ENCODE assay signal across 17 cellular contexts in the genomic region with DNA sequence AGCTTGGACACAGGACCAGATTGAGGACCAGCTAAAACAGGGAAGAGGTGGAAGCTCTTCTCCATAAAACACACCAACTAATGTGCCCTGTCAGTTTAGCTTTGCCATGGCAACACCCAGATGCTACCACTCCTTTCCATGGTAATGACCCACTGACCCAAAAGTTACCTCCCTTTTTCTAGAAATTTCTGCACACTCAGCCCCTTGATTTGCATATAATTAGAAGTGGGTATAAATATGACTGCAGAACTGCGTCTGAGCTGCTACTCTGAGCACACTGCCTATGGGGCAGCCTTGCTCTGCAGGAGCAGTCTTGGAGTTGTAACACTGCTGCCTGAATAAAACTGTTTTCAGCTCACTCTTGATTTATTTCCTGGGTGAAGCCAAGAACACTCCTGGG. TPM values are rescaled to one million over a fixed set of nuclear protein-coding genes. Genes with fewer than 3 reads are reported as not detected.
DNase-seq lines count a peak whose midpoint lies in the region; ATAC-seq, FAIRE-seq and TF ChIP-seq lines count a peak whose summit lies in the region.
"Had no signal": no experiment of that assay in that cellular context is flagged by ENCODE, and none has a peak within 500 bp of the region (broad histone marks: within the 10 kb centered on the region; RNA-seq: fewer than 3 reads in every experiment).

No MANE protein-coding gene starts in this region.

- H2BK15ac ChIP-seq in mesendoderm (replicated peaks; ENCODE audit: low read depth) = no peak overlapping the region

- no peak overlapping the region for H4K5ac ChIP-seq in mesendoderm (ENCODE audit: low read length)

- TF ChIP-seq CTCF in OCI-LY7 (conservative IDR thresholded peaks at IDR 0.05; ENCODE audit: low read length) (no peak), uterus (IDR thresholded peaks at IDR 0.05) (no peak)

- H3K9me3 ChIP-seq in OCI-LY7 (ENCODE audit: low read length) = no peaks in the 10 kb centered on the region
- no peaks in the 10 kb centered on the region for H3K9me3 ChIP-seq in uterus
- H3K9me3 ChIP-seq: mucosa of descending colon, transverse colon had no signal

- H3K79me1 ChIP-seq in mesendoderm (ENCODE audit: low read length) = peaks cover 3% of the 10 kb centered on the region

- peaks cover 43% of the 10 kb centered on the region for H3K79me2 ChIP-seq in OCI-LY7 (ENCODE audit: insufficient read depth, low read depth, low read length)
- H3K79me2 ChIP-seq in mesendoderm (ENCODE audit: control insufficient read depth, insufficient read depth, low read length) = peaks cover 25% of the 10 kb centered on the region

- H2BK5ac ChIP-seq in mesendoderm (ENCODE audit: low read length) = no peak overlapping the region

- H3K4ac ChIP-seq in mesendoderm (ENCODE audit: low read depth, low read length) = no peak overlapping the region

- no peak overlapping the region for H3K9ac ChIP-seq in mesendoderm (ENCODE audit: low read length)

- no peak overlapping the region for H3K23ac ChIP-seq in mesendoderm (ENCODE audit: low read length)

- H2AFZ ChIP-seq in OCI-LY7 (ENCODE audit: low read length) = no peak overlapping the region

- H2AK5ac ChIP-seq in mesendoderm (ENCODE audit: low read length) = no peak overlapping the region

- in situ Hi-C loops in Caki2 (cut with HindIII; ENCODE audit: low pct_unique_long_range_greater_than_20kb, low sequenced_read_pairs) = no loop called here

- no peaks in the 10 kb centered on the region for H3K9me2 ChIP-seq in OCI-LY7 (ENCODE audit: insufficient read depth, low read length)

- H3K18ac ChIP-seq in mesendoderm (ENCODE audit: low read length) = no peak overlapping the region

- ATAC-seq in GM21529 (IDR thresholded peaks at IDR 0.05; ENCODE audit: unreplicated experiment) = no peak
- ATAC-seq: activated CD8-positive, alpha-beta memory T cell treated with anti-CD3 and anti-CD28 coated beads, Interleukin-2, amount 10 ng/mL, durations not matched to agents 7 days and 5 days; activated T-helper 17 cell treated with anti-CD3 and anti-CD28 coated beads, Interleukin-2, amount 50 U/mL, for 72 hours; mucosa of descending colon had no signal

- CTCF ChIA-PET in OCI-LY7 (lab: Charles Lee; ENCODE audit: unreplicated experiment) = no interaction called here

- DNase-seq in DMS53 (lab: John Stamatoyannopoulos, UW) (peak; percentile 30), DMS53 treated with DMSO at 0.1 percent for 48 hours (lab: John Stamatoyannopoulos, UW; ENCODE audit: unreplicated experiment) (no peak), Caki2 (ENCODE audit: low read depth) (peak; percentile 11), OCI-LY7 (ENCODE audit: low spot score) (peak; percentile 8), mesendoderm (peak; percentile 57), RCC 7860 (ENCODE audit: low spot score) (no peak), uterus (no peak)
- DNase-seq: activated CD4-positive, alpha-beta T cell treated with anti-CD3 and anti-CD28 coated beads, Interleukin-2, amount 50 U/mL, for 1 hour; activated CD8-positive, alpha-beta memory T cell treated with anti-CD3 and anti-CD28 coated beads, Interleukin-2, amount 10 ng/mL, durations not matched to agents 7 days and 5 days; activated naive CD8-positive, alpha-beta T cell treated with anti-CD3 and anti-CD28 coated beads for 36 hours; islet precursor cell; MM.1S; mucosa of descending colon; NCI-H510A; transverse colon had no signal

- POLR2A ChIA-PET in OCI-LY7 (lab: Charles Lee) = interaction anchor here (0.8 to 5.3 kb wide), 4 partner anchors 10 to 34 kb away, joined by 3 to 27 read pairs (median 4); a partner anchor contains a TSS

- H3K36me3 ChIP-seq in OCI-LY7 (ENCODE audit: insufficient read depth, low read length) = peaks cover 5% of the 10 kb centered on the region; the same call in 1 of the 2 replicates
- H3K36me3 ChIP-seq in mesendoderm (ENCODE audit: control insufficient read depth, insufficient read depth, low read length) = no peaks in the 10 kb centered on the region
- no peaks in the 10 kb centered on the region for H3K36me3 ChIP-seq in uterus
- H3K36me3 ChIP-seq: transverse colon had no signal

- TF ChIP-seq POLR2A in uterus (IDR thresholded peaks at IDR 0.05) = no peak

- H3K56ac ChIP-seq in mesendoderm (ENCODE audit: low read length) = no peak overlapping the region

- BruUV-seq in OCI-LY7 (replicated peaks; lab: Mats Ljungman, UMichigan) = no TSS peak

- intact Hi-C loops in OCI-LY7 (cut with micrococcal nuclease; ENCODE audit: unreplicated experiment) = no loop called here
- intact Hi-C loops in uterus (cut with DNase I; ENCODE audit: low total_unique reads) = no loop called here

- no peak for FAIRE-seq in RCC 7860 (lab: Jason Lieb, UNC)

- H4K8ac ChIP-seq in mesendoderm (ENCODE audit: low read depth, low read length) = no peak overlapping the region

- WGBS in mesendoderm (ENCODE audit: extremely low coverage, insufficient coverage, low lambda C conversion rate) = no CpG with 5 or more reads among the region's 1 CpG

- H3K4me3 ChIP-seq in OCI-LY7 (ENCODE audit: low read depth, low read length, poor library complexity, severe bottlenecking) = no peak overlapping the region
- H3K4me3 ChIP-seq in mesendoderm (ENCODE audit: low read length) = no peak overlapping the region
- no peak overlapping the region for H3K4me3 ChIP-seq in uterus
- H3K4me3 ChIP-seq: mucosa of descending colon, transverse colon had no signal

- H4K20me1 ChIP-seq in OCI-LY7 (ENCODE audit: insufficient read depth, low read length) = no peaks in the 10 kb centered on the region

- H3K4me1 ChIP-seq in OCI-LY7 (ENCODE audit: insufficient read depth, low read length, poor library complexity, severe bottlenecking) = peaks cover 29% of the 10 kb centered on the region
- H3K4me1 ChIP-seq in mesendoderm (ENCODE audit: control insufficient read depth, low read depth, low read length) = no peaks in the 10 kb centered on the region
- H3K4me1 ChIP-seq in uterus = no peaks in the 10 kb centered on the region

- no peak overlapping the region for H2BK120ac ChIP-seq in mesendoderm (ENCODE audit: low read depth, low read length)

- H3K27me3 ChIP-seq in mesendoderm (ENCODE audit: insufficient read depth, low read length, poor library complexity) (no peaks in the 10 kb centered on the region), uterus (no peaks in the 10 kb centered on the region)
- H3K27me3 ChIP-seq: transverse colon had no signal

- H3K27ac ChIP-seq in OCI-LY7 (ENCODE audit: low read depth, low read length, poor library complexity, severe bottlenecking) = no peak overlapping the region
- no peak overlapping the region for H3K27ac ChIP-seq in mesendoderm (ENCODE audit: low read depth, low read length)
- H3K27ac ChIP-seq in uterus = no peak overlapping the region
- H3K27ac ChIP-seq: transverse colon had no signal

- H3K4me2 ChIP-seq in OCI-LY7 (ENCODE audit: low read length) = no peak overlapping the region
- H3K4me2 ChIP-seq in mesendoderm (ENCODE audit: low read length) = no peak overlapping the region

RNA-seq across cellular contexts. Expression of a gene that starts 3.2 kb away (rescaled TPM):
- total RNA-seq in Caki2 (2014; rRNA removed; shearing (Covaris generic); ENCODE audit: low replicate concordance) = 16.9 and 17.2 TPM in 2 replicates
- total RNA-seq in OCI-LY7 (2014; rRNA removed; shearing (Covaris generic)) = 39.4 and 43.3 TPM in 2 replicates
- total RNA-seq in OCI-LY7 (2022) (49.1 and 55.3 TPM in 2 replicates), uterus (10 to 100 TPM in 3 of 4 donors, 1 to 10 TPM in 1; 8.7 to 46.3 (median 19.9) TPM)
- polyA plus RNA-seq in mesendoderm (2013, experiment 1 of 2) = 134 TPM
- 138 TPM for polyA plus RNA-seq in mesendoderm (2013, experiment 2 of 2)

RNA-seq across cellular contexts. Expression of a gene that starts 32.3 kb away (rescaled TPM):
- 186 and 205 TPM in 2 replicates for total RNA-seq in Caki2 (2014; rRNA removed; shearing (Covaris generic); ENCODE audit: low replicate concordance)
- 235 and 303 TPM in 2 replicates for total RNA-seq in OCI-LY7 (2014; rRNA removed; shearing (Covaris generic))
- total RNA-seq in OCI-LY7 (2022) (254 and 304 TPM in 2 replicates), uterus (100 to 1,000 TPM; 236 to 475 (median 401) TPM)
- polyA plus RNA-seq in mesendoderm (2013, experiment 1 of 2) = 620 TPM
- 616 TPM for polyA plus RNA-seq in mesendoderm (2013, experiment 2 of 2)

Comparison
In these comparisons a context has a peak if more than half of its experiments do, and no peak if none do; other contexts are left out.
1. DNase-seq: peak in DMS53 (single experiment), Caki2 (single experiment), OCI-LY7 (single experiment) and mesendoderm (single experiment); none in DMS53 treated with DMSO at 0.1 percent for 48 hours (single experiment), RCC 7860 (single experiment) and uterus (0 of 2).